ENCODE assay signal across 9 cellular contexts in the genomic region with DNA sequence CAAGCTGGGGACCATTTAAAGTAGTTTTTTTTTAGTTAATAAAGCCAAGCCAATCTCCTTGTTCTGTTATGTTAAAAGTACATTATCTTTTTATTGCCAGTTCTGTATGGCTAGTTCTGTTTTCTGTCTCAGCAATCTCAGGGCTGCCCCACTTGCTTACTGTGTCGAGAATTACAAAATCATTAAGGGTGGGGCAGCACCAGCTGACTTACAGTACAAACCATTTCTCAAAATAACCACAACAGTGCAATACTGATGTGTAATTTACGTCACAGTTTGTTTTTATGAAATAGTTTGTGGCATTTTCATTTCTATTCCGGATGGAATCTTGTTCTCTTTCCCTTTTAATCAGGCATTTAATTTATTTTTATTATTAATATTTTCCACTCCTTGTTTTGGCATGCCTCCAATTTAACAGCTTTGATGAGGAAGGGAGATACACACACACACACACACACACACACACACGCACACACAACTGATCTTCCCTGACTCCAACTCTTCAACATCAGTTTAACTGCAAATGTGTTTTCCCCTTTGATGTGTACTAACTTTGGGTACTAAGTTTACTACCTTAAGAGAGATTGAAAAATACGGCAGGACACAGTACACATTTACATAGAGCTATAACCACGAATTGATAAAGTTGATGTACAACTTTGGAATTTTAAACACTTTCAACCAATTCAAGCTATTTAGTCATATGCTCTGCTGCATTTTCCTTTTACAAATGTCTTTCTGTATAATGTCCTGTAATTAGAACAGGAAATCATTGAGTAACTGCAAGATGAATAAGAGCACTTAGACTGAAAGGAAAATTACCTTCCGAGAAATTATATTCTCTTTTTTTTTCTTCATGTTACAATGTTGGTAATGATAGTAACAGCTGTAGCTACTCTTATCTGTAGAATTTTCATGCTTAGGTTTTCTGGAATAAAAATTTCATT.
DNase-seq lines count a peak whose midpoint lies in the region; ATAC-seq lines count a peak whose summit lies in the region.
"Had no signal": no experiment of that assay in that cellular context is flagged by ENCODE, and none has a peak within 500 bp of the region (broad histone marks: within the 10 kb centered on the region; RNA-seq: fewer than 3 reads in every experiment).

No MANE protein-coding gene starts in this region.

- peak; percentile 52 for DNase-seq in NK-92 treated with Interleukin-12 subunit alpha and Interleukin-12 subunit beta, amount 100 ng/mL, for 24 hours (lab: John Stamatoyannopoulos, UW)
- no peak for DNase-seq in NK-92 (lab: John Stamatoyannopoulos, UW; ENCODE audit: unreplicated experiment)
- peak; percentile 13 for DNase-seq in MG63
- peak; percentile 36 to 59 for DNase-seq in activated CD4-positive, alpha-beta T cell treated with anti-CD3 and anti-CD28 coated beads, Interleukin-2, amount 50 U/mL, for 48 hours
- DNase-seq in epithelial cell of prostate (ENCODE audit: low read depth, low spot score): peak; percentile 70
- DNase-seq in trophoblast cell: peak; percentile 55 to 75
- DNase-seq: DND-41 had no signal

- no peaks in the 10 kb centered on the region for H3K27me3 ChIP-seq in MG63
- H3K27me3 ChIP-seq in trophoblast cell (ENCODE audit: insufficient read depth, low read length): no peaks in the 10 kb centered on the region

- H3K4me1 ChIP-seq in trophoblast cell (ENCODE audit: control insufficient read depth in 1 of 2, insufficient read depth in 2 of 2, low read length in 2 of 2): peaks cover 0 to 4% of the 10 kb centered on the region in 2 experiments

- H4K12ac ChIP-seq in trophoblast cell (ENCODE audit: low read depth, low read length): no peak overlapping the region

- H3K79me1 ChIP-seq in trophoblast cell (ENCODE audit: low read length): no peaks in the 10 kb centered on the region

- no peak overlapping the region for H3K23ac ChIP-seq in trophoblast cell (ENCODE audit: low read length)

- no peak overlapping the region for H3K18ac ChIP-seq in trophoblast cell (ENCODE audit: low read length)

- no peak overlapping the region for H4K91ac ChIP-seq in trophoblast cell (ENCODE audit: low read depth, low read length)

- H2BK12ac ChIP-seq in trophoblast cell (ENCODE audit: low read length): no peak overlapping the region

- H3K14ac ChIP-seq in trophoblast cell (ENCODE audit: low read length): no peak overlapping the region

- no peak for ATAC-seq in HG02981 (IDR thresholded peaks at IDR 0.05; ENCODE audit: unreplicated experiment)
- ATAC-seq in GM19395 (IDR thresholded peaks at IDR 0.05; ENCODE audit: unreplicated experiment): no peak

- H2AK5ac ChIP-seq in trophoblast cell (ENCODE audit: low read length): no peak overlapping the region

- H3K27ac ChIP-seq in epithelial cell of prostate (peak overlapping the region; percentile 82), trophoblast cell (ENCODE audit: low read depth, low read length) (no peak overlapping the region)

- no peak overlapping the region for H2BK5ac ChIP-seq in trophoblast cell (ENCODE audit: low read depth, low read length, poor library complexity)

- H3K9ac ChIP-seq in trophoblast cell (ENCODE audit: low read length): no peak overlapping the region

- no CpG with 5 or more reads among the region's 7 CpGs for WGBS in trophoblast cell (ENCODE audit: extremely low coverage, insufficient coverage, insufficient read length)

- no peak overlapping the region for H2BK120ac ChIP-seq in trophoblast cell (ENCODE audit: insufficient read depth, low read length, poor library complexity)

- no peaks in the 10 kb centered on the region for H3K9me3 ChIP-seq in MG63
- no peaks in the 10 kb centered on the region for H3K9me3 ChIP-seq in trophoblast cell (ENCODE audit: insufficient read depth, low read depth, low read length)

- H4K8ac ChIP-seq in trophoblast cell (ENCODE audit: low read depth, low read length): no peak overlapping the region

- H3K36me3 ChIP-seq in MG63 (no peaks in the 10 kb centered on the region), trophoblast cell (ENCODE audit: control insufficient read depth in 1 of 2, insufficient read depth in 2 of 2, low read length in 2 of 2) (peaks cover 0 to under 1% of the 10 kb centered on the region in 2 experiments)

- H3K4me3 ChIP-seq in MG63: peak overlapping the region; percentile 7
- no peak overlapping the region for H3K4me3 ChIP-seq in trophoblast cell (ENCODE audit: low read depth, low read length)

- no peak overlapping the region for H3K4me2 ChIP-seq in trophoblast cell (ENCODE audit: low read length)

- H3K79me2 ChIP-seq in trophoblast cell (ENCODE audit: control insufficient read depth, insufficient read depth, low read length, poor library complexity): no peaks in the 10 kb centered on the region

- H3K4ac ChIP-seq in trophoblast cell (ENCODE audit: low read depth, low read length): no peak overlapping the region

- no peak overlapping the region for H2AFZ ChIP-seq in trophoblast cell (ENCODE audit: insufficient read depth, low read length, poor library complexity)
